ENCODE assay signal across 14 cellular contexts in genomic region chr2:24883946-24884345, GRCh38. TPM values are rescaled to one million over a fixed set of nuclear protein-coding genes. Genes with fewer than 3 reads are reported as not detected.
DNase-seq lines count a peak whose midpoint lies in the region; ATAC-seq, FAIRE-seq and TF ChIP-seq lines count a peak whose summit lies in the region.
"Had no signal": no experiment of that assay in that cellular context is flagged by ENCODE, and none has a peak within 500 bp of the region (broad histone marks: within the 10 kb centered on the region; RNA-seq: fewer than 3 reads in every experiment).

No MANE protein-coding gene starts in this region.

- no peak overlapping the region for H3K4me3 Mint-ChIP-seq in activated CD8-positive, alpha-beta memory T cell treated with anti-CD3 and anti-CD28 coated beads, Interleukin-2, amount 10 ng/mL, durations not matched to agents 7 days and 5 days

- H3K4me1 Mint-ChIP-seq in activated CD8-positive, alpha-beta memory T cell treated with anti-CD3 and anti-CD28 coated beads, Interleukin-2, amount 10 ng/mL, durations not matched to agents 7 days and 5 days = peaks cover 11% of the 10 kb centered on the region

- peak overlapping the region; percentile 2 for H3K27ac Mint-ChIP-seq in activated CD8-positive, alpha-beta memory T cell treated with anti-CD3 and anti-CD28 coated beads, Interleukin-2, amount 10 ng/mL, durations not matched to agents 7 days and 5 days

- H3K4me3 ChIP-seq in GM12878 (0 out of 2 replicates have a peak overlapping the region, but pooled peaks have one; percentile 32), right atrium auricular region (no peak overlapping the region), thyroid gland (replicated peaks in 1 of 3) (no peak overlapping the region)
- H3K4me3 ChIP-seq: colonic mucosa had no signal

- no peak for TF ChIP-seq EP300 in GM12878 (IDR thresholded peaks at IDR 0.05; ENCODE audit: borderline replicate concordance in 1 of 2, control insufficient read depth in 1 of 2, low read depth in 2 of 2, low read length in 2 of 2)

- WGBS in GM12878 (ENCODE audit: insufficient coverage, insufficient replicate concordance, low lambda C conversion rate, missing lambda C conversion rate) = 74% methylated on average over 4 of the region's 4 CpGs
- 45 to 46% methylated on average over 4 of the region's 4 CpGs for WGBS in thyroid gland, 2 donors

- in situ Hi-C loops in GM12878 (cut with MboI) = no loop called here

- no peak for TF ChIP-seq RAD21 in GM12878 (IDR thresholded peaks at IDR 0.05; ENCODE audit: insufficient read depth, low read depth, low read length)

- peaks cover 12% of the 10 kb centered on the region for H3K36me3 Mint-ChIP-seq in activated CD8-positive, alpha-beta memory T cell treated with anti-CD3 and anti-CD28 coated beads, Interleukin-2, amount 10 ng/mL, durations not matched to agents 7 days and 5 days

- no peaks in the 10 kb centered on the region for H3K27me3 Mint-ChIP-seq in activated CD8-positive, alpha-beta memory T cell treated with anti-CD3 and anti-CD28 coated beads, Interleukin-2, amount 10 ng/mL, durations not matched to agents 7 days and 5 days

- BruUV-seq in GM12878 (replicated peaks; lab: Mats Ljungman, UMichigan) = no TSS peak

- TF ChIP-seq POLR2A in GM12878 (IDR thresholded peaks at IDR 0.05; ENCODE audit: low read depth, low read length) (no peak), thyroid gland (IDR thresholded peaks at IDR 0.05) (no peak)

- DNase-seq in activated CD8-positive, alpha-beta memory T cell treated with anti-CD3 and anti-CD28 coated beads, Interleukin-2, amount 10 ng/mL, durations not matched to agents 7 days and 5 days = no peak
- DNase-seq in activated CD8-positive, alpha-beta memory T cell treated with anti-CD3 and anti-CD28 coated beads, Interleukin-2, amount 50 U/mL, for 4 hours = no peak
- no peak for DNase-seq in GM12878 (ENCODE audit: low read depth, low spot score)
- no peak for DNase-seq in right atrium auricular region (ENCODE audit: low spot score)
- peak; percentile 35 to 55 for DNase-seq in thyroid gland
- DNase-seq in retina = no peak
- DNase-seq in germinal center (ENCODE audit: low spot score) = no peak
- DNase-seq: activated effector memory CD4-positive, alpha-beta T cell treated with anti-CD3 and anti-CD28 coated beads, Interleukin-2, amount 50 U/mL, for 16 hours; colonic mucosa; hippocampal formation; Karpas-422; SHP77 had no signal

- TF ChIP-seq CTCF in GM12878 (IDR thresholded peaks at IDR 0.05 in 2 of 3, conservative IDR thresholded peaks at IDR 0.05 in 1 of 3; ENCODE audit: control insufficient read depth in 2 of 3, extremely low read depth in 1 of 3, insufficient read depth in 1 of 3, low read depth in 3 of 3, low read length in 3 of 3) (no peak), right atrium auricular region (IDR thresholded peaks at IDR 0.05) (no peak), thyroid gland (IDR thresholded peaks at IDR 0.05) (no peak)

- no peak for FAIRE-seq in GM12878 (lab: Jason Lieb, UNC)

- H3K9me3 Mint-ChIP-seq in activated CD8-positive, alpha-beta memory T cell treated with anti-CD3 and anti-CD28 coated beads, Interleukin-2, amount 10 ng/mL, durations not matched to agents 7 days and 5 days (ENCODE audit: low read depth) = no peaks in the 10 kb centered on the region

- peaks cover 58% of the 10 kb centered on the region for H3K79me2 ChIP-seq in GM12878 (ENCODE audit: control insufficient read depth, insufficient read depth, low read length)

- peak overlapping the region; percentile 56 for H3K27ac ChIP-seq in GM12878 (ENCODE audit: control insufficient read depth, insufficient read depth)
- H3K27ac ChIP-seq in right atrium auricular region = peak overlapping the region; percentile 30 to 35
- peak overlapping the region in 1 of 3 donors; percentile 31 for H3K27ac ChIP-seq in thyroid gland
- H3K27ac ChIP-seq: colonic mucosa had no signal

- peak overlapping the region; percentile 7; the same call in 1 of the 2 replicates for H3K4me2 ChIP-seq in GM12878 (ENCODE audit: control insufficient read depth, insufficient read depth)

- RAD21 ChIA-PET in GM12878 (lab: Charles Lee; ENCODE audit: unreplicated experiment) = no interaction called here

- H3K27me3 ChIP-seq in GM12878 (replicated peaks in 1 of 2; ENCODE audit: control insufficient read depth in 2 of 2, insufficient read depth in 2 of 2, low read length in 1 of 2) (no peaks in the 10 kb centered on the region), right atrium auricular region (no peaks in the 10 kb centered on the region), thyroid gland (no peaks in the 10 kb centered on the region)
- H3K27me3 ChIP-seq: colonic mucosa had no signal

- no peak for ATAC-seq in activated CD8-positive, alpha-beta memory T cell treated with anti-CD3 and anti-CD28 coated beads, Interleukin-2, amount 10 ng/mL, durations not matched to agents 7 days and 5 days
- ATAC-seq in GM12878 = no peak
- ATAC-seq in HG03460 (IDR thresholded peaks at IDR 0.05; ENCODE audit: unreplicated experiment) = no peak
- ATAC-seq: HCT116 had no signal

- POLR2A ChIA-PET in GM12878 (lab: Charles Lee) = no interaction called here

- H3K9me3 ChIP-seq in GM12878 (replicated peaks; ENCODE audit: control insufficient read depth, insufficient read depth, low read length) = peaks cover 1% of the 10 kb centered on the region; the same call in 2 of the 3 replicates
- no peaks in the 10 kb centered on the region for H3K9me3 ChIP-seq in right atrium auricular region
- H3K9me3 ChIP-seq in thyroid gland = no peaks in the 10 kb centered on the region
- H3K9me3 ChIP-seq: colonic mucosa had no signal

- no peaks in the 10 kb centered on the region; the same call in 1 of the 2 replicates for H4K20me1 ChIP-seq in GM12878 (ENCODE audit: control insufficient read depth, insufficient read depth)

- no peak overlapping the region for H2AFZ ChIP-seq in GM12878 (ENCODE audit: control insufficient read depth, low read depth, low read length)

- H3K4me1 ChIP-seq in GM12878 (ENCODE audit: control insufficient read depth, insufficient read depth, low read length) (peaks cover 25% of the 10 kb centered on the region), right atrium auricular region (peaks cover 0 to 4% of the 10 kb centered on the region in 2 donors), thyroid gland (peaks cover 5% of the 10 kb centered on the region in 2 donors)
- H3K4me1 ChIP-seq: colonic mucosa had no signal

- H3K9ac ChIP-seq in GM12878 (ENCODE audit: control insufficient read depth, insufficient read depth, low read length) = no peak overlapping the region; the same call in 1 of the 2 replicates

- CTCF ChIA-PET in activated CD8-positive, alpha-beta memory T cell treated with anti-CD3 and anti-CD28 coated beads, Interleukin-2, amount 10 ng/mL, durations not matched to agents 7 days and 5 days (lab: Charles Lee) = no interaction called here
- CTCF ChIA-PET in GM12878 (lab: Yijun Ruan, JAX) = interaction anchor here (0.6 to 1.7 kb wide), 10 partner anchors 37 to 669 kb away, joined by 3 to 4 read pairs (median 3); no protein-coding TSS in a partner anchor

- SMC1A ChIA-PET in GM12878 (lab: Charles Lee; ENCODE audit: uncharacterized antibody, unreplicated experiment) = interaction anchor here (1.6 kb wide), 1 partner anchor 9 kb away, joined by 4 read pairs; no protein-coding TSS in a partner anchor

- intact Hi-C loops in GM12878 (cut with micrococcal nuclease; ENCODE audit: unreplicated experiment) = no loop called here
- intact Hi-C loops in thyroid gland (cut with DNase I) = no loop called here

- H3K36me3 ChIP-seq in GM12878 (ENCODE audit: control insufficient read depth in 2 of 2, insufficient read depth in 2 of 2, low read length in 1 of 2) (peaks cover 3% of the 10 kb centered on the region in 2 experiments), right atrium auricular region (no peaks in the 10 kb centered on the region), thyroid gland (no peaks in the 10 kb centered on the region)
- H3K36me3 ChIP-seq: colonic mucosa had no signal

RNA-seq across cellular contexts. Expression of gene ADCY3, which starts 36.1 kb away (rescaled TPM):
- 10 to 100 TPM; 81.4 to 85.0 TPM for total RNA-seq in activated CD8-positive, alpha-beta memory T cell treated with anti-CD3 and anti-CD28 coated beads, Interleukin-2, amount 10 ng/mL, durations not matched to agents 7 days and 5 days
- 60.6 and 79.4 TPM in 2 replicates for total RNA-seq in GM12878 (2013; cell fraction: nucleolus; rRNA removed)
- total RNA-seq in GM12878 (2014; rRNA removed) (58.9 and 75.6 TPM in 2 replicates), GM12878 (2014; rRNA removed; fragmentation: Illumina TruSeq; extraction: Trizol) (44.9 and 47.5 TPM in 2 replicates), GM12878 (2021) (88.2 and 102 TPM in 2 replicates), right atrium auricular region (10 to 100 TPM; 14.1 to 28.4 TPM), thyroid gland (10 to 100 TPM; 17.5 to 38.7 (median 29.2) TPM)
- polyA plus RNA-seq in GM12878 (2011; ENCODE audit: low read depth) = 37.7 TPM
- polyA plus RNA-seq in GM12878 (2011; rRNA removed) (31.0 and 53.2 TPM in 2 replicates), GM12878 (2014; fragmentation: Illumina TruSeq; extraction: Trizol) (44.4 and 72.7 TPM in 2 replicates), GM12878 (2014; fragmentation: Nextera tagmentation; extraction: Ambion mirVana) (1 to 10 TPM; 2.8 to 8.6 TPM), GM12878 (2014; rRNA removed) (90.5 and 107 TPM in 2 replicates), GM12878 (2016; fragmentation: Nextera tagmentation; extraction: Ambion mirVana) (10 to 100 TPM; 13.2 to 17.2 TPM)
- polyA plus RNA-seq in GM12878 (2011; cell fraction: cytosol; rRNA removed) = 63.0 and 77.4 TPM in 2 replicates
- polyA plus RNA-seq in GM12878 (2011; cell fraction: nucleus; rRNA removed) = 194 and 225 TPM in 2 replicates
- polyA plus RNA-seq in GM12878 (2012) = 70.8 and 89.9 TPM in 2 replicates
- polyA minus RNA-seq in GM12878 (2011; rRNA and poly(A)+ RNA removed) = 97.7 and 107 TPM in 2 replicates
- polyA minus RNA-seq in GM12878 (2011; cell fraction: cytosol; rRNA and poly(A)+ RNA removed) = 27.8 and 33.1 TPM in 2 replicates
- 30.9 and 55.5 TPM in 2 replicates for polyA minus RNA-seq in GM12878 (2011; cell fraction: nucleus; rRNA and poly(A)+ RNA removed)

Comparison
In these comparisons a context has a peak if more than half of its experiments do, and no peak if none do; other contexts are left out.
1. DNase-seq: peak in thyroid gland (2 of 2); none in activated CD8-positive, alpha-beta memory T cell treated with anti-CD3 and anti-CD28 coated beads, Interleukin-2, amount 10 ng/mL, durations not matched to agents 7 days and 5 days (single experiment), activated CD8-positive, alpha-beta memory T cell treated with anti-CD3 and anti-CD28 coated beads, Interleukin-2, amount 50 U/mL, for 4 hours (single experiment), GM12878 (single experiment), right atrium auricular region (single experiment), retina (single experiment) and germinal center (single experiment).